In the genomic region with DNA sequence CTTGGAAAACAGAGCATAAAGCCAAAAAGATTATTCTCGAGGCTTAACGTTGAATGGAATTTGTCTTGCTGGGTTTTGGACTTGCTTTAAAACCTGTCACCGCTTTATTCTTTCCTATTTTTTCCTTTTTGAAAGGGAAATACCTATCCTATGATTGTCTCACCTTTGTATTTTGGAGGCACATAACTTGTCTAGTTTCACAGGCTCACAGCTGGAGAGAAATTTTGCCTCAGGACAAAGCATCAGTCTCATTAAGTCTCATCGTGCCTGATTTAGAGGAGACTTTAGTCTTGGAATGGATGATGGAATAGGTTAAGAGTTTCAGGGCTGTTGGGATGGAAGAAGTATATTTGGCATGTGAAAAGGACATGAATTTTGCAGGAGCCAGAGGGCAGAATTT, we compare ENCODE assay signal across 39 cellular contexts.
"Had no signal": no experiment of that assay in that cellular context is flagged by ENCODE, and none has a peak within 500 bp of the region (broad histone marks: within the 10 kb centered on the region; RNA-seq: fewer than 3 reads in every experiment).

No MANE protein-coding gene starts in this region.

- H3K36me3 Mint-ChIP-seq: activated CD4-positive, alpha-beta memory T cell treated with anti-CD3 and anti-CD28 coated beads for 36 hours; activated naive CD4-positive, alpha-beta T cell treated with anti-CD3 and anti-CD28 coated beads, Interleukin-2, amount 10 ng/mL, durations not matched to agents 7 days and 5 days; activated naive CD4-positive, alpha-beta T cell treated with anti-CD3 and anti-CD28 coated beads, Interleukin-2, amount 50 U/mL, for 72 hours had no signal

- FAIRE-seq: astrocyte, TTC549 had no signal

- DNase-seq: activated B cell treated with CpG ODN at 0.5 μM for 24 hours; activated CD4-positive, alpha-beta memory T cell treated with anti-CD3 and anti-CD28 coated beads for 36 hours; activated CD4-positive, alpha-beta T cell treated with anti-CD3 and anti-CD28 coated beads for 4 hours; activated CD4-positive, alpha-beta T cell treated with anti-CD3 and anti-CD28 coated beads, Interleukin-2, amount 10 ng/mL, durations not matched to agents 24 days and 14 days; activated CD4-positive, alpha-beta T cell treated with anti-CD3 and anti-CD28 coated beads, Interleukin-2, amount 50 U/mL, for 1 hour; activated CD4-positive, alpha-beta T cell treated with anti-CD3 and anti-CD28 coated beads, Interleukin-2, amount 50 U/mL, for 4 hours; activated CD4-positive, CD25-positive, alpha-beta regulatory T cell treated with anti-CD3 and anti-CD28 coated beads, Interleukin-2, amount 50 U/mL, for 72 hours; activated CD8-positive, alpha-beta memory T cell treated with anti-CD3 and anti-CD28 coated beads, Interleukin-2, amount 50 U/mL, for 4 hours; activated CD8-positive, alpha-beta T cell treated with anti-CD3 and anti-CD28 coated beads for 36 hours; activated effector memory CD4-positive, alpha-beta T cell treated with anti-CD3 and anti-CD28 coated beads, Interleukin-2, amount 50 U/mL, for 16 hours; activated gamma-delta T cell treated with Interleukin-2 at 50 U/mL for 16 hours; activated naive CD4-positive, alpha-beta T cell treated with anti-CD3 and anti-CD28 coated beads, Interleukin-2, amount 10 ng/mL, durations not matched to agents 7 days and 5 days; activated naive CD4-positive, alpha-beta T cell treated with Interleukin-2 at 50 U/mL for 16 hours; activated naive CD8-positive, alpha-beta T cell treated with anti-CD3 and anti-CD28 coated beads for 36 hours; activated T-cell treated with anti-CD3 and anti-CD28 coated beads for 4 hours; activated T-cell treated with anti-CD3 and anti-CD28 coated beads, Interleukin-2, amount 50 U/mL, for 1 hour; activated T-cell treated with anti-CD3 and anti-CD28 coated beads, Interleukin-2, amount 50 U/mL, for 4 hours; activated T-cell treated with anti-CD3 and anti-CD28 coated beads, Interleukin-2, amount 50 U/mL, for 72 hours; adrenal gland; amniotic stem cell; aorta; body of pancreas; brain microvascular endothelial cell; caudate nucleus; SW 1271; T-helper 1 cell; T-helper 2 cell; T-helper 9 cell had no signal

- H3K4me3 Mint-ChIP-seq: activated B cell treated with CpG ODN at 0.5 μM for 24 hours; activated CD4-positive, alpha-beta memory T cell treated with anti-CD3 and anti-CD28 coated beads for 36 hours; activated CD4-positive, alpha-beta T cell treated with anti-CD3 and anti-CD28 coated beads, Interleukin-2, amount 10 ng/mL, durations not matched to agents 24 days and 14 days; activated CD8-positive, alpha-beta T cell treated with anti-CD3 and anti-CD28 coated beads for 36 hours; activated naive CD4-positive, alpha-beta T cell treated with anti-CD3 and anti-CD28 coated beads, Interleukin-2, amount 10 ng/mL, durations not matched to agents 7 days and 5 days; activated naive CD8-positive, alpha-beta T cell treated with anti-CD3 and anti-CD28 coated beads for 36 hours; activated T-cell treated with anti-CD3 and anti-CD28 coated beads, Interleukin-2, amount 50 U/mL, for 4 hours; activated T-cell treated with anti-CD3 and anti-CD28 coated beads, Interleukin-2, amount 50 U/mL, for 72 hours; activated T-helper 1 cell treated with anti-CD3 and anti-CD28 coated beads, Interleukin-12 subunit alpha, Interleukin-12 subunit beta, Interleukin-2, Interleukin-4 antibody, amounts not matched to agents 30 ng/mL and 10 ng/mL and 1 ng/mL, durations not matched to agents 14 hours and 24 hours and 36 hours; activated T-helper 17 cell treated with anti-CD3 and anti-CD28 coated beads, Interleukin-2, amount 50 U/mL, for 72 hours; central memory CD8-positive, alpha-beta T cell; T-helper 1 cell treated with Interleukin-12 subunit alpha and Interleukin-12 subunit beta and Interleukin-4 antibody, amounts not matched to agents 30 μg/mL and 1 μg/mL, for 36 hours; T-helper 2 cell treated with Interferon-gamma antibody and Interleukin-4, amounts not matched to agents 5 μg/mL and 100 μg/mL, for 36 hours had no signal

- H3K27me3 Mint-ChIP-seq: activated CD8-positive, alpha-beta T cell treated with anti-CD3 and anti-CD28 coated beads for 36 hours; activated naive CD8-positive, alpha-beta T cell treated with anti-CD3 and anti-CD28 coated beads for 36 hours had no signal

- H3K4me3 ChIP-seq: adrenal gland, body of pancreas, breast epithelium, cardiac muscle cell had no signal

- H3K4me1 ChIP-seq: body of pancreas, breast epithelium had no signal

- H3K9me3 ChIP-seq: adrenal gland, body of pancreas, breast epithelium had no signal

- H3K27ac Mint-ChIP-seq: activated B cell treated with CpG ODN at 0.5 μM for 24 hours; activated CD4-positive, alpha-beta memory T cell treated with anti-CD3 and anti-CD28 coated beads for 36 hours; activated CD4-positive, alpha-beta T cell treated with anti-CD3 and anti-CD28 coated beads, Interleukin-2, amount 10 ng/mL, durations not matched to agents 24 days and 14 days; activated CD8-positive, alpha-beta T cell treated with anti-CD3 and anti-CD28 coated beads for 36 hours; activated naive CD4-positive, alpha-beta T cell treated with anti-CD3 and anti-CD28 coated beads, Interleukin-2, amount 10 ng/mL, durations not matched to agents 7 days and 5 days; activated naive CD4-positive, alpha-beta T cell treated with anti-CD3 and anti-CD28 coated beads, Interleukin-2, amount 50 U/mL, for 72 hours; activated naive CD8-positive, alpha-beta T cell treated with anti-CD3 and anti-CD28 coated beads for 36 hours; activated T-cell treated with anti-CD3 and anti-CD28 coated beads, Interleukin-2, amount 50 U/mL, for 72 hours; activated T-helper 1 cell treated with anti-CD3 and anti-CD28 coated beads, Interleukin-12 subunit alpha, Interleukin-12 subunit beta, Interleukin-2, Interleukin-4 antibody, amounts not matched to agents 30 ng/mL and 10 ng/mL and 1 ng/mL, durations not matched to agents 14 hours and 24 hours and 36 hours; activated T-helper 17 cell treated with anti-CD3 and anti-CD28 coated beads, Interleukin-2, amount 50 U/mL, for 72 hours; T-helper 1 cell treated with Interleukin-12 subunit alpha and Interleukin-12 subunit beta and Interleukin-4 antibody, amounts not matched to agents 30 μg/mL and 1 μg/mL, for 36 hours; T-helper 2 cell treated with Interferon-gamma antibody and Interleukin-4, amounts not matched to agents 5 μg/mL and 100 μg/mL, for 36 hours had no signal

- ATAC-seq: activated CD8-positive, alpha-beta T cell treated with anti-CD3 and anti-CD28 coated beads for 36 hours; activated naive CD4-positive, alpha-beta T cell treated with anti-CD3 and anti-CD28 coated beads, Interleukin-2, amount 50 U/mL, for 72 hours; activated T-cell treated with anti-CD3 and anti-CD28 coated beads, Interleukin-2, amount 50 U/mL, for 4 hours; activated T-cell treated with anti-CD3 and anti-CD28 coated beads, Interleukin-2, amount 50 U/mL, for 72 hours; activated T-helper 17 cell treated with anti-CD3 and anti-CD28 coated beads, Interleukin-2, amount 50 U/mL, for 72 hours; body of pancreas had no signal

- H3K36me3 ChIP-seq: adrenal gland, brain microvascular endothelial cell, breast epithelium, cardiac muscle cell had no signal

- H3K27ac ChIP-seq: adrenal gland, body of pancreas, brain microvascular endothelial cell, breast epithelium, cardiac muscle cell, VCaP had no signal

- H3K9me3 Mint-ChIP-seq: activated B cell treated with CpG ODN at 0.5 μM for 24 hours; activated CD4-positive, alpha-beta memory T cell treated with anti-CD3 and anti-CD28 coated beads for 36 hours; activated CD4-positive, alpha-beta T cell treated with anti-CD3 and anti-CD28 coated beads, Interleukin-2, amount 10 ng/mL, durations not matched to agents 24 days and 14 days; activated CD8-positive, alpha-beta T cell treated with anti-CD3 and anti-CD28 coated beads for 36 hours; activated naive CD4-positive, alpha-beta T cell treated with anti-CD3 and anti-CD28 coated beads, Interleukin-2, amount 10 ng/mL, durations not matched to agents 7 days and 5 days; activated naive CD4-positive, alpha-beta T cell treated with anti-CD3 and anti-CD28 coated beads, Interleukin-2, amount 50 U/mL, for 72 hours; activated naive CD8-positive, alpha-beta T cell treated with anti-CD3 and anti-CD28 coated beads for 36 hours; activated T-cell treated with anti-CD3 and anti-CD28 coated beads, Interleukin-2, amount 50 U/mL, for 72 hours; activated T-helper 1 cell treated with anti-CD3 and anti-CD28 coated beads, Interleukin-12 subunit alpha, Interleukin-12 subunit beta, Interleukin-2, Interleukin-4 antibody, amounts not matched to agents 30 ng/mL and 10 ng/mL and 1 ng/mL, durations not matched to agents 14 hours and 24 hours and 36 hours; activated T-helper 17 cell treated with anti-CD3 and anti-CD28 coated beads, Interleukin-2, amount 50 U/mL, for 72 hours; central memory CD8-positive, alpha-beta T cell; T-helper 1 cell treated with Interleukin-12 subunit alpha and Interleukin-12 subunit beta and Interleukin-4 antibody, amounts not matched to agents 30 μg/mL and 1 μg/mL, for 36 hours; T-helper 2 cell treated with Interferon-gamma antibody and Interleukin-4, amounts not matched to agents 5 μg/mL and 100 μg/mL, for 36 hours had no signal

- H3K27me3 ChIP-seq: adrenal gland, body of pancreas, brain microvascular endothelial cell, breast epithelium, cardiac muscle cell had no signal

- H3K4me1 Mint-ChIP-seq: activated B cell treated with CpG ODN at 0.5 μM for 24 hours; activated CD4-positive, alpha-beta T cell treated with anti-CD3 and anti-CD28 coated beads, Interleukin-2, amount 10 ng/mL, durations not matched to agents 24 days and 14 days; activated naive CD4-positive, alpha-beta T cell treated with anti-CD3 and anti-CD28 coated beads, Interleukin-2, amount 10 ng/mL, durations not matched to agents 7 days and 5 days; activated naive CD8-positive, alpha-beta T cell treated with anti-CD3 and anti-CD28 coated beads for 36 hours; activated T-helper 17 cell treated with anti-CD3 and anti-CD28 coated beads, Interleukin-2, amount 50 U/mL, for 72 hours; central memory CD8-positive, alpha-beta T cell had no signal
